In genomic region chr3:54783611-54784010, GRCh38 we compare ENCODE assay signal across 25 cellular contexts.
A peak's percentile ranks its signal among the peaks of the same experiment; 100 is the strongest.
DNase-seq lines count a peak whose midpoint lies in the region; FAIRE-seq and TF ChIP-seq lines count a peak whose summit lies in the region.
"Had no signal": no experiment of that assay in that cellular context is flagged by ENCODE, and none has a peak within 500 bp of the region (broad histone marks: within the 10 kb centered on the region; RNA-seq: fewer than 3 reads in every experiment).

No MANE protein-coding gene starts in this region.

- H3K9me3 Mint-ChIP-seq in CD14-positive monocyte: peaks cover 0 to 8% (median 2%) of the 10 kb centered on the region in 7 donors
- H3K9me3 Mint-ChIP-seq: activated T-cell treated with anti-CD3 and anti-CD28 coated beads, Interleukin-2, amount 50 U/mL, for 4 hours had no signal

- no peak overlapping the region for H3K4me3 Mint-ChIP-seq in CD14-positive monocyte
- H3K4me3 Mint-ChIP-seq: activated T-cell treated with anti-CD3 and anti-CD28 coated beads, Interleukin-2, amount 50 U/mL, for 4 hours; B cell; neural progenitor cell; type B pancreatic cell had no signal

- FAIRE-seq in RCC 7860 (lab: Jason Lieb, UNC): no peak

- POLR2A ChIA-PET in RWPE1 (lab: Yijun Ruan, JAX; ENCODE audit: low non-redundant PET): no interaction called here

- no peaks in the 10 kb centered on the region for H3K27me3 Mint-ChIP-seq in CD14-positive monocyte (ENCODE audit: low read depth in 3 of 3)
- H3K27me3 Mint-ChIP-seq: B cell had no signal

- H3K27ac ChIP-seq in RWPE1: no peak overlapping the region
- H3K27ac ChIP-seq: brain microvascular endothelial cell, heart right ventricle, neural progenitor cell, spleen, WERI-Rb-1 had no signal

- H3K4me1 Mint-ChIP-seq in CD14-positive monocyte: no peaks in the 10 kb centered on the region
- H3K4me1 Mint-ChIP-seq: B cell, neural progenitor cell had no signal

- DNase-seq in GM04503 (ENCODE audit: low read depth): peak; percentile 10
- peak; percentile 20 for DNase-seq in RCC 7860 (ENCODE audit: low spot score)
- DNase-seq in glomerular visceral epithelial cell (ENCODE audit: extremely low spot score): peak; percentile 41
- no peak for DNase-seq in RWPE1 (ENCODE audit: low spot score)
- DNase-seq in CD14-positive monocyte (ENCODE audit: low spot score): no peak
- DNase-seq in SKM-1 treated with dmso at 0.1 percent for 144 hours (lab: John Stamatoyannopoulos, UW; ENCODE audit: unreplicated experiment): no peak
- no peak for DNase-seq in SW 1271 (lab: John Stamatoyannopoulos, UW)
- DNase-seq: activated CD4-positive, alpha-beta T cell treated with anti-CD3 and anti-CD28 coated beads, Interleukin-2, amount 50 U/mL, for 1 hour; activated naive CD4-positive, alpha-beta T cell; activated T-cell treated with anti-CD3 and anti-CD28 coated beads, Interleukin-2, amount 50 U/mL, for 4 hours; brain microvascular endothelial cell; GDM1; HCEC 1CT; heart right ventricle; KG1; MV-4-11; NCI-H524; right cardiac atrium; Right ventricle myocardium superior; spleen; T1000; WERI-Rb-1 had no signal

- H3K36me3 Mint-ChIP-seq in CD14-positive monocyte: no peaks in the 10 kb centered on the region
- H3K36me3 Mint-ChIP-seq: neural progenitor cell, type B pancreatic cell had no signal

- H3K27ac Mint-ChIP-seq in CD14-positive monocyte: no peak overlapping the region
- H3K27ac Mint-ChIP-seq: B cell, neural progenitor cell, type B pancreatic cell had no signal

- TF ChIP-seq CTCF in RWPE1 (conservative IDR thresholded peaks at IDR 0.05; ENCODE audit: low read depth): no peak
- no peak for TF ChIP-seq CTCF in CD14-positive monocyte (IDR thresholded peaks at IDR 0.05)

- CTCF ChIA-PET in RWPE1 (lab: Yijun Ruan, JAX): no interaction called here

- intact Hi-C loops in CD14-positive monocyte (cut with micrococcal nuclease): no loop called here

Comparison
In these comparisons a context has a peak if more than half of its experiments do, and no peak if none do; other contexts are left out.
1. DNase-seq: peak in GM04503 (single experiment), RCC 7860 (single experiment) and glomerular visceral epithelial cell (single experiment); none in RWPE1 (single experiment), CD14-positive monocyte (single experiment), SKM-1 treated with dmso at 0.1 percent for 144 hours (single experiment) and SW 1271 (0 of 2).